8 cellular contexts compared by ENCODE assay signal in the genomic region with DNA sequence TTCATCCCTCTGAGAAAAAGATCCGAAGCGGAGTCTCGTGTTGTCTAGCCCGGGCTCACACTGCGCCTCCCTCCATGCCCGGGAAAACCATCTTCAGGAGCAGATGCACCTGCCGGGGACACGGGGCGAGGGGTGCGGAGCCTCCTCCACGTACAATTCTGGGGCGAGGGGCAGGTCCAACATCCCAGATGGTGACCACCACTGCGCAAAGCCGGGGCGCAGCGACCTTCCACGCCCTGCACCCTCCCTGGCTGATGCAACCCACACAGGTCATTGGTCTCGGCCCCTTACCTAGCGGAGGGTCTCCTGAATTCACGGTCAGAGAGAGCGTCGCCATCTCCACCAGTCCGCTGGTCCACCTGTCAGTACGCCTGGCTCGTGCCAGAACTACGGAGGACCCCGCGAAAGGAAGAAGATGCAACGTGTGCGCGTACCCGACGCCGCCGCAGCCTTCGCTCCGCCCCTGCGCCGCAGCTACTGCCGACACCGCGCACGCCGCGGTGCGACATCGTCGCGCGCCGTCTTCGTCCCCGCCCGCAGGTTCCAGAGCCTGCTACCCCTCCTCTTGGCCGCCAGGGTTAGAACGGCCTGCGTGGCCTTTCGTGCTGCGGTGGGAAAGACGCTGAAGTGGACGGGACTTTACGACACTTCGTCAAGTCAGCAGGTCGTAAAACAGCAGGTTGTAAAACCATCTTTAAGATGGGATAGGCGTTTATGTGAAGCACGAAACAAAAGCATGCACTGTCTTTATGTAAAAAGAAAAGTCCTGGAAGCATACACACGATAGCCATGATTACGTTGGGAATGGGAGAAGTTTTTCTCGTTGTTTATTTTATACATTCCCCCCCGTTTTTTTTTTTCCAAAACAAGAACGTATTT. TPM values are rescaled to one million over a fixed set of nuclear protein-coding genes. Genes with fewer than 3 reads are reported as not detected.
DNase-seq lines count a peak whose midpoint lies in the region; ATAC-seq and TF ChIP-seq lines count a peak whose summit lies in the region.

A gene (minus strand): TSS at position 454 of the 879 bp plus-strand sequence. CDS start 117 bp downstream, at position 337.

- DNase-seq in AG04450 (ENCODE audit: low read depth, low spot score): peak; percentile 97
- DNase-seq in NCI-H2227 treated with DMSO at 0.1 percent for 48 hours (lab: John Stamatoyannopoulos, UW): peak; percentile 97
- peak; percentile 89 for DNase-seq in activated B cell treated with CpG ODN at 0.5 μM for 24 hours
- peak; percentile 97 for DNase-seq in central memory CD4-positive, alpha-beta T cell
- DNase-seq in iris pigment epithelial cell (ENCODE audit: low read depth): peak; percentile 99
- peak; percentile 89 for DNase-seq in stimulated activated CD4-positive, alpha-beta T cell treated with anti-CD3 and anti-CD28 coated beads, Interleukin-12 subunit alpha, Interleukin-12 subunit beta, amount 100 ng/mL, for 4 hours

- H3K9me3 ChIP-seq in AG04450 (ENCODE audit: control insufficient read depth, insufficient read depth, low read length): no peaks in the 10 kb centered on the region; the same call in 1 of the 2 replicates

- no peaks in the 10 kb centered on the region for H3K9me3 Mint-ChIP-seq in activated B cell treated with CpG ODN at 0.5 μM for 24 hours

- H3K4me3 Mint-ChIP-seq in activated B cell treated with CpG ODN at 0.5 μM for 24 hours: peak within 1 kb of the TSS; percentile 97

- peak; percentile 98 for ATAC-seq in GM18873 (IDR thresholded peaks at IDR 0.05; ENCODE audit: low FRiP score, unreplicated experiment)
- peak; percentile 99 for ATAC-seq in HG03159 (IDR thresholded peaks at IDR 0.05; ENCODE audit: unreplicated experiment)
- peak; percentile 99 for ATAC-seq in activated B cell treated with CpG ODN at 0.5 μM for 24 hours (ENCODE audit: low read depth)

- H3K27me3 ChIP-seq in AG04450 (ENCODE audit: control insufficient read depth, insufficient read depth, low read length): no peaks in the 10 kb centered on the region

- H3K27ac ChIP-seq in AG04450 (ENCODE audit: low read depth, low read length): peak within 1 kb of the TSS; percentile 91

- peaks cover 26% of the 10 kb centered on the region for H3K4me1 Mint-ChIP-seq in activated B cell treated with CpG ODN at 0.5 μM for 24 hours

- H3K4me3 ChIP-seq in AG04450 (ENCODE audit: low read depth, low read length): peak within 1 kb of the TSS; percentile 100

- H3K27me3 Mint-ChIP-seq in activated B cell treated with CpG ODN at 0.5 μM for 24 hours: no peaks in the 10 kb centered on the region

- intact Hi-C loops in activated B cell treated with CpG ODN at 0.5 μM for 24 hours (cut with micrococcal nuclease): loop anchor here (1.0 to 10.0 kb wide), 4 partner anchors 43 to 1761 kb away; a partner anchor contains a TSS

- peak within 1 kb of the TSS; percentile 93 for H3K27ac Mint-ChIP-seq in activated B cell treated with CpG ODN at 0.5 μM for 24 hours

- TF ChIP-seq CTCF in AG04450 (IDR thresholded peaks at IDR 0.05; ENCODE audit: low read depth, low read length) (peak; percentile 61), activated B cell treated with CpG ODN at 0.5 μM for 24 hours (IDR thresholded peaks at IDR 0.05) (peak; percentile 21)

- POLR2A ChIA-PET in AG04450 (lab: Yijun Ruan, JAX) (interaction anchor here (0.6 to 0.7 kb wide), 2 partner anchors 65 to 99 kb away, joined by 3 to 4 read pairs; no protein-coding TSS in a partner anchor), activated B cell treated with CpG ODN at 0.5 μM for 24 hours (lab: Charles Lee) (interaction anchor here (0.7 to 1.7 kb wide), 3 partner anchors 44 to 96 kb away, joined by 3 to 9 read pairs (median 7); a partner anchor contains a TSS)

- CTCF ChIA-PET in AG04450 (lab: Charles Lee) (interaction anchor here (0.5 to 0.8 kb wide), 7 partner anchors 11 to 90 kb away, joined by 3 to 13 read pairs (median 3); no protein-coding TSS in a partner anchor), activated B cell treated with CpG ODN at 0.5 μM for 24 hours (lab: Charles Lee) (no interaction called here)

- H3K36me3 Mint-ChIP-seq in activated B cell treated with CpG ODN at 0.5 μM for 24 hours (ENCODE audit: low read depth): peaks cover 22% of the 10 kb centered on the region

RNA-seq across cellular contexts. Expression of the gene that starts here (rescaled TPM):
- polyA plus RNA-seq in AG04450 (2011; rRNA removed): 129 and 146 TPM in 2 replicates
- 131 and 143 TPM in 2 replicates for polyA minus RNA-seq in AG04450 (2011; rRNA and poly(A)+ RNA removed)
- total RNA-seq in activated B cell treated with CpG ODN at 0.5 μM for 24 hours: 114 and 119 TPM in 2 replicates

Comparison
In these comparisons a context has a peak if more than half of its experiments do, and no peak if none do; other contexts are left out.
1. Peak in every context shown above with its lines: DNase-seq, ATAC-seq, H3K4me3 ChIP-seq and H3K27ac ChIP-seq.